ENCODE assay signal across 8 cellular contexts in genomic region chrX:1592863-1593201, GRCh38. TPM values are rescaled to one million over a fixed set of nuclear protein-coding genes. Genes with fewer than 3 reads are reported as not detected.
A peak's percentile ranks its signal among the peaks of the same experiment; 100 is the strongest.
DNase-seq lines count a peak whose midpoint lies in the region; ATAC-seq and TF ChIP-seq lines count a peak whose summit lies in the region.

No MANE protein-coding gene starts in this region.

- CTCF ChIA-PET in CD8-positive, alpha-beta memory T cell (lab: Charles Lee) = no interaction called here
- CTCF ChIA-PET in PC-3 (lab: Charles Lee) = no interaction called here

- peak overlapping the region; percentile 73 for H3K4me3 ChIP-seq in CD8-positive, alpha-beta memory T cell (ENCODE audit: low read length)
- H3K4me3 ChIP-seq in GM23248 (peak overlapping the region; percentile 92), PC-3 (ENCODE audit: low read length) (peak overlapping the region; percentile 87), epithelial cell of esophagus (ENCODE audit: low read length) (peak overlapping the region; percentile 75), neuronal stem cell (ENCODE audit: low read length in 2 of 2) (peak overlapping the region in 1 of 2 donors; percentile 95)

- no TSS peak for BruUV-seq in PC-3 (replicated peaks; lab: Mats Ljungman, UMichigan)

- H3K27ac Mint-ChIP-seq in CD8-positive, alpha-beta memory T cell = peak overlapping the region; percentile 81 to 97 (median 94)

- H3F3A ChIP-seq in GM23248 (ENCODE audit: insufficient read depth) = 0 out of 2 replicates have a peak, but pooled peaks cover 5% of the 10 kb centered on the region
- no peaks in the 10 kb centered on the region for H3F3A ChIP-seq in PC-3 (ENCODE audit: low read length, unreplicated experiment)

- H4K20me1 ChIP-seq in GM23248 (ENCODE audit: insufficient read depth) (no peaks in the 10 kb centered on the region), PC-3 (ENCODE audit: low read length) (peaks cover 10% of the 10 kb centered on the region; the same call in 1 of the 2 replicates)

- no peak overlapping the region for H3K14ac ChIP-seq in neuronal stem cell (ENCODE audit: low read length)

- no peaks in the 10 kb centered on the region for H3K27me3 ChIP-seq in CD8-positive, alpha-beta memory T cell (ENCODE audit: insufficient read depth, low read length, poor library complexity, severe bottlenecking)
- no peaks in the 10 kb centered on the region for H3K27me3 ChIP-seq in GM23248 (replicated peaks; ENCODE audit: insufficient read depth)
- no peaks in the 10 kb centered on the region for H3K27me3 ChIP-seq in PC-3 (ENCODE audit: low read length)
- no peaks in the 10 kb centered on the region for H3K27me3 ChIP-seq in neuronal stem cell (ENCODE audit: control insufficient read depth in 3 of 3, insufficient read depth in 3 of 3, low read depth in 1 of 3, low read length in 3 of 3)

- intact Hi-C loops in PC-3 (cut with micrococcal nuclease) = no loop called here

- H3K27me3 Mint-ChIP-seq in CD8-positive, alpha-beta memory T cell = peaks cover 0 to 3% of the 10 kb centered on the region in 2 donors

- no peak overlapping the region for H3K18ac ChIP-seq in neuronal stem cell (ENCODE audit: low read length)

- in situ Hi-C loops in GM23248 (cut with MboI) = no loop called here

- no peak overlapping the region for H4K8ac ChIP-seq in neuronal stem cell (ENCODE audit: low read depth, low read length)

- H3K9ac ChIP-seq in GM23248 (peak overlapping the region; percentile 98), PC-3 (ENCODE audit: low read length) (peak overlapping the region; percentile 90), neuronal stem cell (ENCODE audit: low read depth, low read length, poor library complexity) (no peak overlapping the region)

- 1 to 3% methylated on average over 12 of the region's 12 CpGs for WGBS in GM23248 (ENCODE audit: low coverage in 1 of 2, low lambda C conversion rate in 2 of 2, missing lambda C conversion rate in 2 of 2), 2 experiments
- WGBS in neuronal stem cell (ENCODE audit: extremely low coverage in 2 of 2, insufficient read length in 2 of 2, insufficient replicate concordance in 1 of 2), 2 donors = no CpG with 5 or more reads among the region's 12 CpGs

- H3K9me3 Mint-ChIP-seq in CD8-positive, alpha-beta memory T cell = no peaks in the 10 kb centered on the region

- no peak overlapping the region for H2BK120ac ChIP-seq in neuronal stem cell (ENCODE audit: low read depth, low read length)

- no peak overlapping the region for H2BK12ac ChIP-seq in neuronal stem cell (ENCODE audit: low read length)

- peaks cover 62% of the 10 kb centered on the region for H3K79me2 ChIP-seq in GM23248 (ENCODE audit: insufficient read depth)
- peaks cover 47% of the 10 kb centered on the region for H3K79me2 ChIP-seq in PC-3 (ENCODE audit: low read length)

- no peak for ATAC-seq in PC-3

- H4K91ac ChIP-seq in neuronal stem cell (ENCODE audit: low read depth, low read length, poor library complexity) = no peak overlapping the region

- no peak overlapping the region for H3K4ac ChIP-seq in neuronal stem cell (ENCODE audit: low read length)

- no peaks in the 10 kb centered on the region for H3K9me3 ChIP-seq in CD8-positive, alpha-beta memory T cell (ENCODE audit: low read length)
- H3K9me3 ChIP-seq in GM23248 (ENCODE audit: low read depth) = no peaks in the 10 kb centered on the region
- no peaks in the 10 kb centered on the region for H3K9me3 ChIP-seq in PC-3 (ENCODE audit: low read length)
- peaks cover 0 to 3% of the 10 kb centered on the region in 2 donors for H3K9me3 ChIP-seq in neuronal stem cell (replicated peaks in 1 of 2; ENCODE audit: control insufficient read depth in 2 of 2, insufficient read depth in 1 of 2, low read depth in 1 of 2, low read length in 2 of 2)

- H3K4me1 ChIP-seq in CD8-positive, alpha-beta memory T cell (ENCODE audit: insufficient read depth, low read length) = peaks cover 20% of the 10 kb centered on the region
- H3K4me1 ChIP-seq in GM23248 (ENCODE audit: insufficient read depth) (peaks cover 3% of the 10 kb centered on the region; the same call in 1 of the 2 replicates), PC-3 (ENCODE audit: insufficient read depth, low read length) (0 out of 2 replicates have a peak, but pooled peaks cover 4% of the 10 kb centered on the region), neuronal stem cell (ENCODE audit: control insufficient read depth in 2 of 2, insufficient read depth in 1 of 2, low read depth in 1 of 2, low read length in 2 of 2) (peaks cover 3 to 5% of the 10 kb centered on the region in 2 donors)

- peak overlapping the region; percentile 90 to 98 (median 92) for H3K4me3 Mint-ChIP-seq in CD8-positive, alpha-beta memory T cell

- H2AFZ ChIP-seq in GM23248 = peak overlapping the region; percentile 21; the same call in 1 of the 2 replicates
- H2AFZ ChIP-seq in PC-3 (ENCODE audit: low read length) = no peak overlapping the region
- H2AFZ ChIP-seq in neuronal stem cell (ENCODE audit: low read length) = no peak overlapping the region

- peaks cover 42% of the 10 kb centered on the region for H3K36me3 ChIP-seq in CD8-positive, alpha-beta memory T cell (ENCODE audit: insufficient read depth, low read length)
- H3K36me3 ChIP-seq in GM23248 (ENCODE audit: low read depth) (peaks cover 7% of the 10 kb centered on the region; the same call in 1 of the 2 replicates), PC-3 (ENCODE audit: low read depth, low read length) (peaks cover 12% of the 10 kb centered on the region; the same call in 1 of the 2 replicates), neuronal stem cell (replicated peaks in 1 of 2; ENCODE audit: control insufficient read depth in 2 of 2, insufficient read depth in 2 of 2, low read length in 2 of 2) (peaks cover 40 to 48% of the 10 kb centered on the region in 2 donors)

- H3K4me1 Mint-ChIP-seq in CD8-positive, alpha-beta memory T cell = peaks cover 27 to 45% (median 36%) of the 10 kb centered on the region in 3 donors

- no peak overlapping the region for H2AK5ac ChIP-seq in neuronal stem cell (ENCODE audit: low read depth, low read length)

- peak overlapping the region; percentile 76 for H3K27ac ChIP-seq in CD8-positive, alpha-beta memory T cell (ENCODE audit: low read depth, low read length)
- H3K27ac ChIP-seq in GM23248 = peak overlapping the region; percentile 80
- H3K27ac ChIP-seq in PC-3 (ENCODE audit: low read length) = no peak overlapping the region
- no peak overlapping the region for H3K27ac ChIP-seq in neuronal stem cell (replicated peaks; ENCODE audit: low read length)

- H3K36me3 Mint-ChIP-seq in CD8-positive, alpha-beta memory T cell = peaks cover 0 to 51% (median 2%) of the 10 kb centered on the region in 3 donors

- H3K4me2 ChIP-seq in GM23248 (ENCODE audit: unreplicated experiment) (peak overlapping the region; percentile 94), PC-3 (ENCODE audit: low read length) (peak overlapping the region; percentile 93), neuronal stem cell (ENCODE audit: insufficient read depth, low read length, poor library complexity, severe bottlenecking) (peak overlapping the region; percentile 97)

- TF ChIP-seq CTCF in PC-3 (conservative IDR thresholded peaks at IDR 0.05; ENCODE audit: low read depth, low read length) = no peak
- TF ChIP-seq CTCF in epithelial cell of esophagus (IDR thresholded peaks at IDR 0.05; ENCODE audit: insufficient read depth, low read depth, low read length, missing control alignments) = no peak

- POLR2A ChIA-PET in CD8-positive, alpha-beta memory T cell (lab: Charles Lee) = no interaction called here
- POLR2A ChIA-PET in PC-3 (lab: Charles Lee; ENCODE audit: unreplicated experiment) = no interaction called here

- peak overlapping the region; percentile 87 for H2BK5ac ChIP-seq in neuronal stem cell (ENCODE audit: low read length)

- no peak overlapping the region for H2BK15ac ChIP-seq in neuronal stem cell (ENCODE audit: low read length)

- no peak for DNase-seq in CD8-positive, alpha-beta memory T cell
- DNase-seq in GM23248 (peak; percentile 56), PC-3 (no peak), epithelial cell of esophagus (ENCODE audit: low read depth) (no peak), neuronal stem cell (ENCODE audit: low spot score) (no peak), superior temporal gyrus (ENCODE audit: extremely low spot score) (no peak), DMS79 (lab: John Stamatoyannopoulos, UW) (no peak), NCI-H226 (no peak)

- H3K9me2 ChIP-seq in GM23248 (ENCODE audit: insufficient read depth) (no peaks in the 10 kb centered on the region), PC-3 (replicated peaks; ENCODE audit: low read length) (no peaks in the 10 kb centered on the region)

- no peak overlapping the region for H3K23ac ChIP-seq in neuronal stem cell (ENCODE audit: low read depth, low read length, poor library complexity)

- H3K79me1 ChIP-seq in neuronal stem cell (ENCODE audit: low read depth, low read length) = peaks cover 33% of the 10 kb centered on the region

RNA-seq across cellular contexts. Expression of gene AKAP17A, which starts 1.4 kb away (rescaled TPM):
- 10 to 100 TPM; 73.0 to 74.5 TPM for total RNA-seq in CD8-positive, alpha-beta memory T cell
- 52.1 TPM for polyA plus RNA-seq in CD8-positive, alpha-beta memory T cell
- total RNA-seq in GM23248 (2014; rRNA removed; shearing (Covaris generic)) = 21.8 and 23.3 TPM in 2 replicates
- 11.2 and 11.6 TPM in 2 replicates for polyA plus RNA-seq in GM23248 (2016; fragmentation: Nextera tagmentation; extraction: Ambion mirVana)
- total RNA-seq in PC-3 (2014; rRNA removed) = 36.8 and 41.5 TPM in 2 replicates
- 24.9 TPM for polyA plus RNA-seq in neuronal stem cell (2013, experiment 1 of 2)
- 23.8 TPM for polyA plus RNA-seq in neuronal stem cell (2013, experiment 2 of 2)

RNA-seq across cellular contexts. Expression of gene ASMT, which starts 22.0 kb away (rescaled TPM):
- 1 to 10 TPM; 1.9 to 2.1 TPM for total RNA-seq in CD8-positive, alpha-beta memory T cell
- 0.40 TPM for polyA plus RNA-seq in CD8-positive, alpha-beta memory T cell
- total RNA-seq in GM23248 (2014; rRNA removed; shearing (Covaris generic)) = not detected in 2 replicates
- not detected in 2 replicates for polyA plus RNA-seq in GM23248 (2016; fragmentation: Nextera tagmentation; extraction: Ambion mirVana)
- not detected in 2 replicates for total RNA-seq in PC-3 (2014; rRNA removed)
- polyA plus RNA-seq in neuronal stem cell (2013, experiment 1 of 2) = not detected
- 0.06 TPM for polyA plus RNA-seq in neuronal stem cell (2013, experiment 2 of 2)

RNA-seq across cellular contexts. Expression of gene P2RY8, which starts 55.8 kb away (rescaled TPM):
- total RNA-seq in CD8-positive, alpha-beta memory T cell = 10 to 100 TPM; 47.1 to 50.1 TPM
- polyA plus RNA-seq in CD8-positive, alpha-beta memory T cell = 302 TPM
- not detected in 2 replicates for total RNA-seq in GM23248 (2014; rRNA removed; shearing (Covaris generic))
- polyA plus RNA-seq in GM23248 (2016; fragmentation: Nextera tagmentation; extraction: Ambion mirVana) = 0.04 TPM in 1 of 2 replicates, not detected in the other
- total RNA-seq in PC-3 (2014; rRNA removed) = not detected in 2 replicates
- 0.26 TPM for polyA plus RNA-seq in neuronal stem cell (2013, experiment 1 of 2)
- polyA plus RNA-seq in neuronal stem cell (2013, experiment 2 of 2) = 0.29 TPM

Comparison
In these comparisons a context has a peak if more than half of its experiments do, and no peak if none do; other contexts are left out.
1. H3K27ac ChIP-seq: peak in CD8-positive, alpha-beta memory T cell (single experiment) and GM23248 (single experiment); none in PC-3 (single experiment) and neuronal stem cell (single experiment).
2. RNA of gene P2RY8, which starts 55.8 kb away (total RNA-seq): 47.1 to 50.1 TPM in CD8-positive, alpha-beta memory T cell; not detected in GM23248 and not detected in PC-3; every median in the first group is over 10 times any median in the second.
3. Peak in every context shown above with its lines, with median percentiles within 50 percentile points of each other: H3K4me2 ChIP-seq.